8 cellular contexts compared by ENCODE assay signal in the genomic region with DNA sequence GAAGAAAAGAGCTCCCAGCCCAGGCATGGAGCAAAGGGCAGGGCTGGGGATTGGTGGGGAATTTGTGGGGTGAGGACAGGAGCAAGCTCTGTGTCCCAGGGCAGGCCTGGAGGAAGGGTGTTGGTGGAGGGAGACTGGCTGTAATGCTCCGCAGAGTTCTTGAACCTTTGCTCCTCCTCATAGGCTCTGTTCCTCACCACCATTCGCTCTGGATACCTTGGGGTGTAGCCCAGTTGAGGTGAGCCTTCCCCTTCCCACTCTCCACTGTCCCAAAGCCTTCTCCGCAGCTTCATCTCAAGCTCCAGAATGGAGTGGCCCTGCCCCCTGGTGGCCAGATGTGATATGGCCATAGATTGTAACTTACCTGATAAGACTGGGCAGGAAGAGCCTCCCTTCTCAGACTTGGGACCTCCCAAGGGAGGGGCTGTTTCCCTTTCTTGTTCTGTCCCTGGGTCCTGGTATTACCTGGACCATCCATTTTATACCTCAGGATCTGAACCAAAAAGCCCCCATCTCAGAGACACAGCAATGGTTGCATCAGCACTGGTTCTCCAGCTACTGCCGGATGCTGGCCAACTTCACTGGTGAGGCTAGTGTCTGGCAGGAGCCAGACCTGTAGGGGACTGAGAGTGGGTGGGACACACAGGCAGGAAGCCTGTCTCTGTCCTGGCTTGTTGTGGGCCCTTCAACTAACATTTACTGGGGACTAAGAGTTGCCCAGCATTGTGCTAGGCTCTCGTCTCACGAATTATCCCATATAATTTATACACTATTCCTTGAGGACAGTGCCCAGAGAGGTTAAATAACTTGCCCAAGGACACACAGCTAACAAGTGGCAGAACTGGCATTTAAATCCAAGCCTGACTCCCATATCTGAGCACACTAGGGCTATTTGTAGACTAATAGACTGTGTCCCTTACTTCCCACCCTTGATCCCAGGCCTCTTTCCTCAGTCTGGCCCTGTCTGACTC. TPM values are rescaled to one million over a fixed set of nuclear protein-coding genes. Genes with fewer than 3 reads are reported as not detected.
DNase-seq lines count a peak whose midpoint lies in the region; ATAC-seq and TF ChIP-seq lines count a peak whose summit lies in the region.

No MANE protein-coding gene starts in this region.

- H2BK12ac ChIP-seq in H9 (ENCODE audit: insufficient read length, low read depth, low read length), result no peak overlapping the region

- H3K4me2 ChIP-seq in BLaER1 treated with 17β-estradiol and CSF1 and Interleukin-3, amounts not matched to agents 10 nM and 100 nM, result peak overlapping the region; percentile 79 to 98 (median 96)
- H3K4me2 ChIP-seq in H9 (ENCODE audit: insufficient read depth, insufficient read length, low read length), result no peak overlapping the region

- H3K27me3 Mint-ChIP-seq in H9 (ENCODE audit: low read depth) (peaks cover 2% of the 10 kb centered on the region; the same call in 1 of the 2 replicates), brain (no peaks in the 10 kb centered on the region)

- H2AK5ac ChIP-seq in H9 (ENCODE audit: insufficient read length, low read length), result no peak overlapping the region

- no peak overlapping the region for H2BK15ac ChIP-seq in H9 (ENCODE audit: low read depth, low read length)

- H3K36me3 Mint-ChIP-seq in H9 (ENCODE audit: insufficient read depth in 1 of 3, low read depth in 3 of 3), result no peaks in the 10 kb centered on the region
- H3K36me3 Mint-ChIP-seq in brain, result no peaks in the 10 kb centered on the region

- peak overlapping the region in 8 of 10 experiments; percentile 30 to 60 (median 44); a peak in 15 of 20 replicates for H3K4me3 ChIP-seq in BLaER1 treated with 17β-estradiol and CSF1 and Interleukin-3, amounts not matched to agents 10 nM and 100 nM

- no peak overlapping the region for H3T11ph ChIP-seq in H9 (ENCODE audit: low read length)

- H3K27ac ChIP-seq in BLaER1 treated with 17β-estradiol and CSF1 and Interleukin-3, amounts not matched to agents 10 nM and 100 nM, result peak overlapping the region in 9 of 11 experiments; percentile 22 to 76 (median 66); a peak in 17 of 22 replicates
- no peak overlapping the region for H3K27ac ChIP-seq in H9 (ENCODE audit: insufficient read length, low read depth, low read length)

- H3K4me3 Mint-ChIP-seq in H9 (peak overlapping the region in 1 of 2 experiments; percentile 32; a peak in 2 of 5 replicates), brain (peak overlapping the region in 1 of 5 experiments; percentile 16)

- TF ChIP-seq CTCF in H9 (conservative IDR thresholded peaks at IDR 0.05) (peak; percentile 98), brain (conservative IDR thresholded peaks at IDR 0.05) (peak; percentile 95 to 96)

- H3K4me1 Mint-ChIP-seq in H9 (peaks cover 8 to 22% of the 10 kb centered on the region in 2 experiments), brain (peaks cover 15% of the 10 kb centered on the region)

- H2BK5ac ChIP-seq in H9 (ENCODE audit: insufficient read length, low read length), result no peak overlapping the region

- H4K20me1 ChIP-seq in BLaER1 treated with 17β-estradiol and CSF1 and Interleukin-3, amounts not matched to agents 10 nM and 100 nM, result peaks cover 0 to 7% (median 4%) of the 10 kb centered on the region in 11 experiments; a peak in 8 of 22 replicates
- H4K20me1 ChIP-seq in H9 (ENCODE audit: control insufficient read depth, insufficient read depth, insufficient read length), result peaks cover 2% of the 10 kb centered on the region

- H3K9me3 Mint-ChIP-seq in H9 (no peaks in the 10 kb centered on the region; a peak in 1 of 5 replicates), brain (no peaks in the 10 kb centered on the region)

- no peaks in the 10 kb centered on the region for H3K36me3 ChIP-seq in BLaER1 treated with 17β-estradiol and CSF1 and Interleukin-3, amounts not matched to agents 10 nM and 100 nM

- no peak for ATAC-seq in GM19455 (IDR thresholded peaks at IDR 0.05; ENCODE audit: unreplicated experiment)

- no peak overlapping the region for H2BK20ac ChIP-seq in H9 (ENCODE audit: low read depth, low read length, poor library complexity, severe bottlenecking)

- DNase-seq in H9, result peak; percentile 97
- DNase-seq in NCI-H2171 (lab: John Stamatoyannopoulos, UW), result peak; percentile 73
- DNase-seq in UCSD-AML1 (lab: John Stamatoyannopoulos, UW; ENCODE audit: unreplicated experiment), result peak; percentile 84
- peak; percentile 86 for DNase-seq in iPS-NIHi11 (ENCODE audit: low spot score)
- peak; percentile 85 for DNase-seq in stimulated activated CD4-positive, alpha-beta T cell treated with anti-CD3 and anti-CD28 coated beads, Interleukin-12 subunit alpha, Interleukin-12 subunit beta, amount 100 ng/mL, for 4 hours

- H3K4ac ChIP-seq in H9 (ENCODE audit: low read depth, low read length), result no peak overlapping the region

- H2BK120ac ChIP-seq in H9 (ENCODE audit: low read depth, low read length, poor library complexity, severe bottlenecking), result no peak overlapping the region

- H3K18ac ChIP-seq in H9 (ENCODE audit: insufficient read length, low read depth, low read length), result no peak overlapping the region

- no peaks in the 10 kb centered on the region for H3K79me1 ChIP-seq in H9 (ENCODE audit: insufficient read depth, low read depth, low read length, poor library complexity, severe bottlenecking)

- no peak overlapping the region for H3K23ac ChIP-seq in H9 (ENCODE audit: insufficient read length, low read depth, low read length)

- no peaks in the 10 kb centered on the region for H3K9me3 ChIP-seq in BLaER1 treated with 17β-estradiol and CSF1 and Interleukin-3, amounts not matched to agents 10 nM and 100 nM (replicated peaks in 1 of 11)
- H3K9me3 ChIP-seq in H9 (ENCODE audit: control insufficient read depth, low read depth, low read length), result no peaks in the 10 kb centered on the region

- H3K4me1 ChIP-seq in BLaER1 treated with 17β-estradiol and CSF1 and Interleukin-3, amounts not matched to agents 10 nM and 100 nM, result peaks cover 16 to 52% (median 43%) of the 10 kb centered on the region in 10 experiments
- H3K4me1 ChIP-seq in H9 (ENCODE audit: insufficient read depth, low read length), result no peaks in the 10 kb centered on the region

- peak overlapping the region in 10 of 11 experiments; percentile 28 to 69 (median 58); a peak in 15 of 22 replicates for H3K9ac ChIP-seq in BLaER1 treated with 17β-estradiol and CSF1 and Interleukin-3, amounts not matched to agents 10 nM and 100 nM
- no peak overlapping the region for H3K9ac ChIP-seq in H9 (ENCODE audit: extremely low read depth, insufficient read length, low read length)

- no peak overlapping the region for H4K5ac ChIP-seq in H9 (ENCODE audit: insufficient read length, low read depth, low read length)

- H3K27ac Mint-ChIP-seq in H9, result no peak overlapping the region
- H3K27ac Mint-ChIP-seq in brain, result peak overlapping the region in 4 of 5 experiments; percentile 62 to 83 (median 69)

- no peaks in the 10 kb centered on the region for H3K27me3 ChIP-seq in BLaER1 treated with 17β-estradiol and CSF1 and Interleukin-3, amounts not matched to agents 10 nM and 100 nM
- H3K27me3 ChIP-seq in H9 (ENCODE audit: insufficient read depth, low read length), result no peaks in the 10 kb centered on the region

- H4K8ac ChIP-seq in H9 (replicated peaks; ENCODE audit: insufficient read length, low read depth, low read length), result no peak overlapping the region

- H3K56ac ChIP-seq in H9 (ENCODE audit: insufficient read length, low read depth, low read length), result no peak overlapping the region

- no peak overlapping the region for H4K91ac ChIP-seq in H9 (ENCODE audit: insufficient read length, low read depth, low read length)

- no peak overlapping the region for H2AFZ ChIP-seq in H9 (ENCODE audit: low read length)

- H3K14ac ChIP-seq in H9 (ENCODE audit: insufficient read depth, low read length), result no peak overlapping the region

- WGBS in H9 (ENCODE audit: extremely low coverage, insufficient read length, low lambda C conversion rate), result no CpG with 5 or more reads among the region's 6 CpGs

- no peaks in the 10 kb centered on the region for H3K23me2 ChIP-seq in H9 (ENCODE audit: insufficient read length, low read depth, low read length, poor library complexity, severe bottlenecking)

- no peaks in the 10 kb centered on the region for H3K79me2 ChIP-seq in H9 (ENCODE audit: insufficient read depth, low read length)

RNA-seq across cellular contexts. Expression of a gene that starts 19.1 kb away (rescaled TPM):
- 1.5 and 2.5 TPM in 2 replicates for total RNA-seq in H9 (2021)
- 19.5 TPM for polyA plus RNA-seq in brain (ENCODE audit: insufficient read depth, low read depth, low replicate concordance)

RNA-seq across cellular contexts. Expression of a gene that starts 44.8 kb away (rescaled TPM):
- 2,038 and 2,051 TPM in 2 replicates for total RNA-seq in H9 (2021)
- polyA plus RNA-seq in brain (ENCODE audit: insufficient read depth, low read depth, low replicate concordance), result 2,935 TPM

RNA-seq across cellular contexts. Expression of a gene that starts 47.4 kb away (rescaled TPM):
- total RNA-seq in H9 (2021), result 17.5 and 20.0 TPM in 2 replicates
- 20.8 TPM for polyA plus RNA-seq in brain (ENCODE audit: insufficient read depth, low read depth, low replicate concordance)

Comparison
In these comparisons a context has a peak if more than half of its experiments do, and no peak if none do; other contexts are left out.
1. H3K27ac Mint-ChIP-seq: peak in brain (4 of 5); none in H9 (0 of 3).
2. Peak in every context shown above with its lines, with median percentiles within 50 percentile points of each other: DNase-seq.